8 cellular contexts compared by ENCODE assay signal in the genomic region with DNA sequence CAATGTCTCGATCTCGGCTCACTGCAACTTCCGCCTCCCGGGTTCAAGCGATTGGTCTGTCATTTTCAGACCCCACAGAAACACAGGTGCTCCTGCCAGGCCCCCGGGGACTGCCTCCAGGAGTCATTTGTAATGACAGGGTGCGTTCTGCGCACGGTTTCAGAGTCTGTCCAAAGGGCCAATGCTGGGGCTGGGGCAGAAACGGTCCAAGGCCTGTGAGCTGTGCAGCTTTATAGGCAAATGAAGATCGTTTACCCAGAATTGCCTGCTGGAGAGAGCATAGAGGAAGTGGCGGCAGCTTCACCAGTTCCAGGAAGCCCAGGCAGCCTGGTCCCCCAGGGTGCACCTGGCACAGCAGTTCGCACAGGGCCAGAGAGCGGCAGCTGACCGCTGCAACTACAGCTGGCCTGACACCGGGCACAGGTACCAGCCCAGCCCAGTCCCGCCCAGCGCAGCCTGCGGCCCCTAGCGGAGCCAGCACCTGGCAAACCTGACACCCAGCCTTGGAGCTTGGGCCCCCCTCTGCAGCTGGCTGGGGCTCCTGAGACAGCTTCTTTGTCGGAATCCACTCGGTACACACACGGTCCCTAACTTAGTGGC.
A peak's percentile ranks its signal among the peaks of the same experiment; 100 is the strongest.
DNase-seq lines count a peak whose midpoint lies in the region; ATAC-seq, FAIRE-seq and TF ChIP-seq lines count a peak whose summit lies in the region.
"Not testable (repeated sequence)": the region's sequence is repeated elsewhere in the genome, so short reads cannot be mapped to it uniquely, and the experiment has no call there.

No MANE protein-coding gene starts in this region.

- H3K27me3 Mint-ChIP-seq in activated CD8-positive, alpha-beta T cell treated with anti-CD3 and anti-CD28 coated beads for 36 hours; naive thymus-derived CD4-positive, alpha-beta T cell: not testable (repeated sequence)

- H3K36me3 ChIP-seq in duodenal mucosa (ENCODE audit: control insufficient read depth in 1 of 2, insufficient read depth in 2 of 2, low read length in 2 of 2); naive thymus-derived CD4-positive, alpha-beta T cell (ENCODE audit: control insufficient read depth in 2 of 3, insufficient read depth in 3 of 3, low read length in 3 of 3); suprapubic skin: not testable (repeated sequence)

- H3K4me3 Mint-ChIP-seq in activated CD8-positive, alpha-beta T cell treated with anti-CD3 and anti-CD28 coated beads for 36 hours, result peak overlapping the region; percentile 75
- H3K4me3 Mint-ChIP-seq in naive thymus-derived CD4-positive, alpha-beta T cell, result peak overlapping the region; percentile 81 to 98 (median 88)

- intact Hi-C loops in activated CD8-positive, alpha-beta T cell treated with anti-CD3 and anti-CD28 coated beads for 36 hours (cut with micrococcal nuclease), result not testable (repeated sequence)
- intact Hi-C loops in naive thymus-derived CD4-positive, alpha-beta T cell (cut with micrococcal nuclease), result loop anchor here (10.0 kb wide), 4 partner anchors 48 to 1982 kb away; partner anchors contain the start of genes CCP110 (in 1 of the 2), GDE1 (in 1 of the 2), POLR3E (in 1 of the 2) and UQCRC2 (in 1 of the 2)

- peak overlapping the region; percentile 97 for H3K27ac Mint-ChIP-seq in activated CD8-positive, alpha-beta T cell treated with anti-CD3 and anti-CD28 coated beads for 36 hours
- H3K27ac Mint-ChIP-seq in naive thymus-derived CD4-positive, alpha-beta T cell, result peak overlapping the region; percentile 90 to 97 (median 95)

- not testable (repeated sequence) for TF ChIP-seq EP300 in suprapubic skin (IDR thresholded peaks at IDR 0.05)

- FAIRE-seq in GM12891 (lab: Jason Lieb, UNC), result peak; percentile 90

- not testable (repeated sequence) for TF ChIP-seq POLR2A in GM12891 (IDR thresholded peaks at IDR 0.05; ENCODE audit: low read depth, low read length); suprapubic skin (IDR thresholded peaks at IDR 0.05)

- DNase-seq in GM12891 (ENCODE audit: insufficient read length, low spot score) (peak; percentile 50), NCI-H526 treated with DMSO at 0.1 percent for 48 hours (lab: John Stamatoyannopoulos, UW) (peak; percentile 43), suprapubic skin (ENCODE audit: low spot score in 2 of 2) (peak; percentile 71 to 83)
- DNase-seq in activated CD8-positive, alpha-beta T cell treated with anti-CD3 and anti-CD28 coated beads for 36 hours, result peak; percentile 88
- peak; percentile 35 to 73 (median 63) for DNase-seq in naive thymus-derived CD4-positive, alpha-beta T cell

- peak overlapping the region; percentile 4 to 55 for H3K9ac ChIP-seq in duodenal mucosa (ENCODE audit: low read depth in 1 of 2, low read length in 2 of 2)

- POLR2A ChIA-PET in activated CD8-positive, alpha-beta T cell treated with anti-CD3 and anti-CD28 coated beads for 36 hours (lab: Charles Lee), result interaction anchor here (1.1 kb wide), 1 partner anchor 9 kb away, joined by 3 read pairs; no protein-coding TSS in a partner anchor
- POLR2A ChIA-PET in naive thymus-derived CD4-positive, alpha-beta T cell (lab: Charles Lee), result interaction anchor here (0.7 to 1.0 kb wide), 2 partner anchors 13 to 1986 kb away, joined by 5 to 7 read pairs; no protein-coding TSS in a partner anchor

- H3K9me3 ChIP-seq in duodenal mucosa (ENCODE audit: control insufficient read depth in 1 of 2, low read length in 2 of 2); naive thymus-derived CD4-positive, alpha-beta T cell (ENCODE audit: control insufficient read depth in 2 of 3, low read length in 3 of 3); suprapubic skin: not testable (repeated sequence)

- ATAC-seq in GM21381 (IDR thresholded peaks at IDR 0.05; ENCODE audit: unreplicated experiment) (peak; percentile 43), HG03139 (IDR thresholded peaks at IDR 0.05; ENCODE audit: unreplicated experiment) (peak; percentile 50)
- peak; percentile 68 for ATAC-seq in activated CD8-positive, alpha-beta T cell treated with anti-CD3 and anti-CD28 coated beads for 36 hours
- ATAC-seq in naive thymus-derived CD4-positive, alpha-beta T cell, result peak; percentile 44

- peaks cover 62% of the 10 kb centered on the region for H3K4me1 Mint-ChIP-seq in activated CD8-positive, alpha-beta T cell treated with anti-CD3 and anti-CD28 coated beads for 36 hours (ENCODE audit: low read depth)
- H3K4me1 Mint-ChIP-seq in naive thymus-derived CD4-positive, alpha-beta T cell, result peaks cover 47 to 70% (median 61%) of the 10 kb centered on the region in 7 donors

- H3K27ac ChIP-seq in duodenal mucosa (ENCODE audit: low read depth, low read length) (peak overlapping the region; percentile 42), suprapubic skin (peak overlapping the region; percentile 4)
- H3K27ac ChIP-seq in naive thymus-derived CD4-positive, alpha-beta T cell (ENCODE audit: low read depth, low read length), result peak overlapping the region; percentile 80

- H3K27me3 ChIP-seq in duodenal mucosa (ENCODE audit: control insufficient read depth in 1 of 2, insufficient read depth in 2 of 2, low read length in 2 of 2); naive thymus-derived CD4-positive, alpha-beta T cell (ENCODE audit: control insufficient read depth in 2 of 2, insufficient read depth in 2 of 2, low read length in 2 of 2); suprapubic skin: not testable (repeated sequence)

- H3K4me1 ChIP-seq in duodenal mucosa (ENCODE audit: control insufficient read depth in 1 of 2, insufficient read depth in 2 of 2, low read length in 2 of 2), result peaks cover 0 to 44% of the 10 kb centered on the region in 2 donors
- peaks cover 9 to 13% of the 10 kb centered on the region in 2 donors for H3K4me1 ChIP-seq in naive thymus-derived CD4-positive, alpha-beta T cell (ENCODE audit: control insufficient read depth in 2 of 2, insufficient read depth in 2 of 2, low read length in 2 of 2)
- peaks cover 70% of the 10 kb centered on the region for H3K4me1 ChIP-seq in suprapubic skin

- peaks cover 43% of the 10 kb centered on the region for H3K36me3 Mint-ChIP-seq in activated CD8-positive, alpha-beta T cell treated with anti-CD3 and anti-CD28 coated beads for 36 hours (ENCODE audit: low read depth)
- H3K36me3 Mint-ChIP-seq in naive thymus-derived CD4-positive, alpha-beta T cell, result peaks cover 0 to 17% (median 0%) of the 10 kb centered on the region in 5 donors

- TF ChIP-seq CTCF in activated CD8-positive, alpha-beta T cell treated with anti-CD3 and anti-CD28 coated beads for 36 hours (IDR thresholded peaks at IDR 0.05); suprapubic skin (IDR thresholded peaks at IDR 0.05): not testable (repeated sequence)

- not testable (repeated sequence) for H3K9me3 Mint-ChIP-seq in activated CD8-positive, alpha-beta T cell treated with anti-CD3 and anti-CD28 coated beads for 36 hours; naive thymus-derived CD4-positive, alpha-beta T cell

- H3K4me3 ChIP-seq in duodenal mucosa (ENCODE audit: low read depth in 1 of 2, low read length in 2 of 2), result peak overlapping the region; percentile 15 to 59
- H3K4me3 ChIP-seq in naive thymus-derived CD4-positive, alpha-beta T cell (ENCODE audit: low read length), result peak overlapping the region; percentile 58
- H3K4me3 ChIP-seq in suprapubic skin, result not testable (repeated sequence)

- WGBS in suprapubic skin, result 77% methylated on average over 20 of the region's 23 CpGs

- CTCF ChIA-PET in activated CD8-positive, alpha-beta T cell treated with anti-CD3 and anti-CD28 coated beads for 36 hours (lab: Charles Lee); naive thymus-derived CD4-positive, alpha-beta T cell (lab: Charles Lee): not testable (repeated sequence)

TF ChIP-seq in GM12891, 5 proteins besides CTCF, POLR2A, EP300 and RAD21:
- TF ChIP-seq POU2F2 (IDR thresholded peaks at IDR 0.05; ENCODE audit: low read depth, low read length) (peak; percentile 64; the same call in 1 of the 2 replicates), SPI1 (IDR thresholded peaks at IDR 0.05; ENCODE audit: low read depth, low read length) (peak; percentile 81)

Comparison
In these comparisons a context has a peak if more than half of its experiments do, and no peak if none do; other contexts are left out.
1. H3K27ac ChIP-seq: peak in every context shown above with its lines; median percentile 80 in naive thymus-derived CD4-positive, alpha-beta T cell; 42 in duodenal mucosa; 4 in suprapubic skin.